9 cellular contexts compared by ENCODE assay signal in genomic region chr17:61574542-61575351, GRCh38. TPM values are rescaled to one million over a fixed set of nuclear protein-coding genes. Genes with fewer than 3 reads are reported as not detected.
A peak's percentile ranks its signal among the peaks of the same experiment; 100 is the strongest.
DNase-seq lines count a peak whose midpoint lies in the region; ATAC-seq, FAIRE-seq and TF ChIP-seq lines count a peak whose summit lies in the region.
"Had no signal": no experiment of that assay in that cellular context is flagged by ENCODE, and none has a peak within 500 bp of the region (broad histone marks: within the 10 kb centered on the region; RNA-seq: fewer than 3 reads in every experiment).

No MANE protein-coding gene starts in this region.

- no peak overlapping the region for H3K27ac ChIP-seq in kidney (ENCODE audit: low read depth in 2 of 2, low read length in 2 of 2)

- H3K9ac ChIP-seq in kidney (ENCODE audit: low read length in 2 of 2), result no peak overlapping the region

- no peaks in the 10 kb centered on the region for H3K4me1 ChIP-seq in kidney (ENCODE audit: control insufficient read depth in 1 of 2, insufficient read depth in 1 of 2, low read depth in 1 of 2, low read length in 2 of 2)

- no peaks in the 10 kb centered on the region for H3K36me3 ChIP-seq in kidney (ENCODE audit: control insufficient read depth in 1 of 2, insufficient read depth in 2 of 2, low read length in 2 of 2)

- FAIRE-seq in TTC549 (lab: Jason Lieb, UNC), result peak; percentile 67
- FAIRE-seq in kidney (lab: Jason Lieb, UNC), result no peak

- in situ Hi-C loops in GM13976 (cut with MboI; ENCODE audit: low sequenced_read_pairs, unreplicated experiment), result no loop called here

- no peak for ATAC-seq in HG03196 (IDR thresholded peaks at IDR 0.05; ENCODE audit: unreplicated experiment)

- H3K9me3 ChIP-seq in kidney (ENCODE audit: control insufficient read depth in 1 of 2, low read length in 2 of 2), result peaks cover 0 to 11% of the 10 kb centered on the region in 2 donors

- TF ChIP-seq CTCF in kidney (IDR thresholded peaks at IDR 0.05; ENCODE audit: borderline replicate concordance, extremely low read depth, insufficient read depth) (no peak), GM13976 (IDR thresholded peaks at IDR 0.05; ENCODE audit: borderline replicate concordance, control extremely low read depth, extremely low read depth, insufficient read depth, missing control alignments) (no peak)

- no peak overlapping the region for H3K4me3 ChIP-seq in kidney (ENCODE audit: low read length in 2 of 2)

- intact Hi-C loops in kidney (cut with DNase I), result no loop called here

- DNase-seq in DMS 273 (lab: John Stamatoyannopoulos, UW; ENCODE audit: unreplicated experiment), result peak; percentile 87
- peak; percentile 32 to 35 for DNase-seq in Kasumi-1 (lab: John Stamatoyannopoulos, UW)
- peak; percentile 24 for DNase-seq in kidney tubule cell (ENCODE audit: low spot score)
- no peak for DNase-seq in kidney
- DNase-seq in amniotic stem cell (lab: John Stamatoyannopoulos, UW), result no peak
- no peak for DNase-seq in GM13976 (ENCODE audit: low spot score)

RNA-seq across cellular contexts. Expression of gene NACA2, which starts 16.3 kb away (rescaled TPM):
- total RNA-seq in kidney, result not detected
- polyA plus RNA-seq in kidney (ENCODE audit: insufficient read depth, low read depth, low replicate concordance), result not detected
- total RNA-seq: urinary bladder had no signal
- polyA plus RNA-seq: urinary bladder had no signal

Comparison
In these comparisons a context has a peak if more than half of its experiments do, and no peak if none do; other contexts are left out.
1. DNase-seq: peak in DMS 273 (single experiment), Kasumi-1 (2 of 2) and kidney tubule cell (single experiment); none in kidney (single experiment), amniotic stem cell (single experiment) and GM13976 (single experiment).